In the genomic region with DNA sequence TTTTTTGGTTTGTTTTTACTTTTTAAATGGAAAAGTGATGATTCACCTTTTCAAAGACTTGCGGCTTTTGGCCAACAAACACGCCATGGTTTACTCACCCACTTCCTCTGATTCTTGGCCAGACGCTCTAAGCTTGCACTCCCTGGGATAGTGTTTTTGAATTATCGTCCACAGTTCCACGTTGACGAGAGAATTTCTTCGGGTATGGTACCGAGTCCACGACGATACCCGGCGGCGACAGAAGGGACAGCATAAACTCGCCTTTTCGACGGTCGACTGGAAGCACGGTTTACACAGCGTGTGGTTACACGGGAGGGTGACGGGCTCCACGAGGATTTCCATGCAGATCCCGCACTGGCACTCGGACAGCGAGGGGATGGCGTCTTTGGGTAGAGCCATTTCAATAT, we compare ENCODE assay signal across 8 cellular contexts. TPM values are rescaled to one million over a fixed set of nuclear protein-coding genes. Genes with fewer than 3 reads are reported as not detected.
DNase-seq lines count a peak whose midpoint lies in the region; ATAC-seq and TF ChIP-seq lines count a peak whose summit lies in the region.

No MANE protein-coding gene starts in this region.

- peaks cover 45% of the 10 kb centered on the region for H3K79me2 ChIP-seq in smooth muscle cell (ENCODE audit: low read depth)

- peaks cover 32% of the 10 kb centered on the region for H3K36me3 ChIP-seq in MG63
- no peaks in the 10 kb centered on the region for H3K36me3 ChIP-seq in smooth muscle cell (ENCODE audit: low read depth)

- H3K27ac ChIP-seq in smooth muscle cell (ENCODE audit: low read depth): peak overlapping the region; percentile 97

- in situ Hi-C loops in Caki2 (cut with HindIII; ENCODE audit: low pct_unique_long_range_greater_than_20kb, low sequenced_read_pairs): no loop called here

- H3K9me3 ChIP-seq in MG63 (no peaks in the 10 kb centered on the region), smooth muscle cell (replicated peaks; ENCODE audit: low read depth) (no peaks in the 10 kb centered on the region)

- peak overlapping the region; percentile 91 for H3K9ac ChIP-seq in smooth muscle cell (ENCODE audit: low read depth)

- peak; percentile 66 for DNase-seq in Caki2 (ENCODE audit: low read depth)
- peak; percentile 84 for DNase-seq in MG63
- peak; percentile 86 to 94 for DNase-seq in cardiac fibroblast (ENCODE audit: low read depth in 2 of 2)
- peak; percentile 36 for DNase-seq in inferior parietal cortex (ENCODE audit: extremely low spot score)
- DNase-seq in smooth muscle cell (lab: John Stamatoyannopoulos, UW; ENCODE audit: unreplicated experiment): peak; percentile 59
- DNase-seq in mesenteric fat pad (ENCODE audit: low spot score): no peak

- peaks cover 6% of the 10 kb centered on the region for H3K4me1 ChIP-seq in smooth muscle cell (ENCODE audit: low read depth)

- no peaks in the 10 kb centered on the region for H3K27me3 ChIP-seq in MG63
- H3K27me3 ChIP-seq in smooth muscle cell (ENCODE audit: low read depth): no peaks in the 10 kb centered on the region

- peak; percentile 17 for ATAC-seq in GM21737 (IDR thresholded peaks at IDR 0.05; ENCODE audit: unreplicated experiment)

- H3F3A ChIP-seq in smooth muscle cell (ENCODE audit: low read depth): peaks cover 6% of the 10 kb centered on the region

- peak overlapping the region; percentile 37 for H2AFZ ChIP-seq in smooth muscle cell (ENCODE audit: low read depth)

- peak overlapping the region; percentile 89 for H3K4me2 ChIP-seq in smooth muscle cell

- peaks cover 32% of the 10 kb centered on the region for H4K20me1 ChIP-seq in smooth muscle cell (ENCODE audit: low read depth)

- peak overlapping the region; percentile 94 for H3K4me3 ChIP-seq in MG63
- H3K4me3 ChIP-seq in WI38 (ENCODE audit: low read depth, low read length): peak overlapping the region; percentile 98
- peak overlapping the region; percentile 72 to 97 for H3K4me3 ChIP-seq in cardiac fibroblast (replicated peaks in 1 of 2; ENCODE audit: low read depth in 2 of 2, low read length in 2 of 2)
- H3K4me3 ChIP-seq in smooth muscle cell: peak overlapping the region; percentile 77

- WGBS in smooth muscle cell (ENCODE audit: low lambda C conversion rate): under 1% methylated on average over 26 of the region's 26 CpGs

- TF ChIP-seq CTCF in WI38 (IDR thresholded peaks at IDR 0.05; ENCODE audit: low read depth, low read length) (no peak), cardiac fibroblast (IDR thresholded peaks at IDR 0.05; ENCODE audit: low read depth, low read length) (no peak), smooth muscle cell (IDR thresholded peaks at IDR 0.05; ENCODE audit: borderline replicate concordance, insufficient read depth, poor library complexity, severe bottlenecking) (no peak)

RNA-seq across cellular contexts. Expression of a gene that starts 0.8 kb away (rescaled TPM):
- total RNA-seq in Caki2 (2014; rRNA removed; shearing (Covaris generic); ENCODE audit: low replicate concordance): 4.8 and 5.4 TPM in 2 replicates
- 4.7 and 9.8 TPM in 2 replicates for total RNA-seq in MG63 (2014; rRNA removed; shearing (Covaris generic); ENCODE audit: low replicate concordance)
- total RNA-seq in smooth muscle cell (25.6 and 25.9 TPM in 2 replicates), mesenteric fat pad (29.1 TPM)
- polyA plus RNA-seq in smooth muscle cell: 8.1 and 9.1 TPM in 2 replicates

RNA-seq across cellular contexts. Expression of a gene that starts 12.4 kb away (rescaled TPM):
- total RNA-seq in Caki2 (2014; rRNA removed; shearing (Covaris generic); ENCODE audit: low replicate concordance): not detected in 2 replicates
- total RNA-seq in MG63 (2014; rRNA removed; shearing (Covaris generic); ENCODE audit: low replicate concordance): not detected in 2 replicates
- not detected in 2 replicates for total RNA-seq in smooth muscle cell
- not detected in 2 replicates for polyA plus RNA-seq in smooth muscle cell
- total RNA-seq in mesenteric fat pad: not detected
